Comparison of ENCODE assay signal across 23 cellular contexts in genomic region chr2:17336458-17336857, GRCh38.
"Had no signal": no experiment of that assay in that cellular context is flagged by ENCODE, and none has a peak within 500 bp of the region (broad histone marks: within the 10 kb centered on the region; RNA-seq: fewer than 3 reads in every experiment).

No MANE protein-coding gene starts in this region.

- H3K4me1 ChIP-seq: gastrocnemius medialis, heart left ventricle had no signal

- DNase-seq: activated CD4-positive, alpha-beta T cell treated with anti-CD3 and anti-CD28 coated beads for 48 hours; activated CD4-positive, alpha-beta T cell treated with anti-CD3 and anti-CD28 coated beads, Interleukin-2, amount 50 U/mL, for 1 hour; activated CD4-positive, alpha-beta T cell treated with anti-CD3 and anti-CD28 coated beads, Interleukin-2, amount 50 U/mL, for 48 hours; activated CD8-positive, alpha-beta memory T cell treated with anti-CD3 and anti-CD28 coated beads for 24 hours; activated CD8-positive, alpha-beta T cell treated with anti-CD3 and anti-CD28 coated beads for 36 hours; activated effector memory CD4-positive, alpha-beta T cell treated with Interleukin-2 at 50 U/mL for 16 hours; activated gamma-delta T cell treated with Interleukin-2 at 50 U/mL for 16 hours; activated naive CD4-positive, alpha-beta T cell treated with anti-CD3 and anti-CD28 coated beads, Interleukin-2, amount 50 U/mL, for 16 hours; activated naive CD4-positive, alpha-beta T cell treated with Interleukin-2 at 50 U/mL for 16 hours; activated T-cell treated with anti-CD3 and anti-CD28 coated beads, Interleukin-2, amount 50 U/mL, for 4 hours; amniotic stem cell; brain microvascular endothelial cell; dorsolateral prefrontal cortex; effector memory CD4-positive, alpha-beta T cell; endodermal cell; foreskin fibroblast; gastrocnemius medialis; glutamatergic neuron; heart left ventricle had no signal

- H3K27ac ChIP-seq: brain microvascular endothelial cell, coronary artery, dorsolateral prefrontal cortex, gastrocnemius medialis, heart left ventricle had no signal

- H3K27me3 ChIP-seq: brain microvascular endothelial cell, dorsolateral prefrontal cortex, gastrocnemius medialis, heart left ventricle had no signal

- ATAC-seq: activated CD8-positive, alpha-beta T cell treated with anti-CD3 and anti-CD28 coated beads for 36 hours; activated T-cell treated with anti-CD3 and anti-CD28 coated beads, Interleukin-2, amount 50 U/mL, for 4 hours; activated T-helper 17 cell treated with anti-CD3 and anti-CD28 coated beads, Interleukin-2, amount 50 U/mL, for 72 hours; esophagus mucosa; gastrocnemius medialis; heart left ventricle; WTC11 had no signal
